1 cellular context compared by ENCODE assay signal in genomic region chr21:45969921-45970673, GRCh38.
TF ChIP-seq lines count a peak whose summit lies in the region.

No MANE protein-coding gene starts in this region.

TF ChIP-seq in HCT116, 20 proteins besides CTCF, POLR2A, EP300 and RAD21 (continued from another document):
- no peak for TF ChIP-seq ZBTB33 (IDR thresholded peaks at IDR 0.05; ENCODE audit: extremely low read depth, insufficient replicate concordance, low read length)
